Comparison of ENCODE assay signal across 30 cellular contexts in genomic region chr20:59439243-59439642, GRCh38.
A peak's percentile ranks its signal among the peaks of the same experiment; 100 is the strongest.
DNase-seq lines count a peak whose midpoint lies in the region; ATAC-seq, FAIRE-seq and TF ChIP-seq lines count a peak whose summit lies in the region.
"Had no signal": no experiment of that assay in that cellular context is flagged by ENCODE, and none has a peak within 500 bp of the region (broad histone marks: within the 10 kb centered on the region; RNA-seq: fewer than 3 reads in every experiment).

No MANE protein-coding gene starts in this region.

- H3K79me2 ChIP-seq in DOHH2 (ENCODE audit: control insufficient read depth, low read length): no peaks in the 10 kb centered on the region

- no peaks in the 10 kb centered on the region for H3K36me3 Mint-ChIP-seq in activated CD8-positive, alpha-beta T cell treated with anti-CD3 and anti-CD28 coated beads, Interleukin-2, amount 10 ng/mL, durations not matched to agents 7 days and 5 days (ENCODE audit: low read depth)
- H3K36me3 Mint-ChIP-seq: activated naive CD8-positive, alpha-beta T cell treated with anti-CD3 and anti-CD28 coated beads for 36 hours had no signal

- H3K9ac ChIP-seq in neuronal stem cell (ENCODE audit: low read depth, low read length, poor library complexity): no peak overlapping the region

- no peak overlapping the region for H3K27ac Mint-ChIP-seq in activated CD8-positive, alpha-beta T cell treated with anti-CD3 and anti-CD28 coated beads, Interleukin-2, amount 10 ng/mL, durations not matched to agents 7 days and 5 days
- H3K27ac Mint-ChIP-seq: activated CD4-positive, alpha-beta T cell treated with anti-CD3 and anti-CD28 coated beads for 36 hours; activated naive CD8-positive, alpha-beta T cell treated with anti-CD3 and anti-CD28 coated beads for 36 hours; effector memory CD8-positive, alpha-beta T cell had no signal

- peak overlapping the region; percentile 45 for H3K18ac ChIP-seq in neuronal stem cell (ENCODE audit: low read length)

- H3K14ac ChIP-seq in neuronal stem cell (ENCODE audit: low read length): no peak overlapping the region

- peak; percentile 37 for TF ChIP-seq CTCF in DOHH2 (IDR thresholded peaks at IDR 0.05; ENCODE audit: low read depth, low read length, poor library complexity, severe bottlenecking)
- TF ChIP-seq CTCF in Panc1 (IDR thresholded peaks at IDR 0.05): peak; percentile 55
- no peak for TF ChIP-seq CTCF in GM13976 (IDR thresholded peaks at IDR 0.05; ENCODE audit: borderline replicate concordance, control extremely low read depth, extremely low read depth, insufficient read depth, missing control alignments)

- no peak overlapping the region for H3K4me2 ChIP-seq in DOHH2 (ENCODE audit: low read length)
- H3K4me2 ChIP-seq in neuronal stem cell (ENCODE audit: insufficient read depth, low read length, poor library complexity, severe bottlenecking): no peak overlapping the region

- no peak overlapping the region for H3K4me3 Mint-ChIP-seq in activated CD8-positive, alpha-beta T cell treated with anti-CD3 and anti-CD28 coated beads, Interleukin-2, amount 10 ng/mL, durations not matched to agents 7 days and 5 days
- H3K4me3 Mint-ChIP-seq: activated CD4-positive, alpha-beta T cell treated with anti-CD3 and anti-CD28 coated beads for 36 hours; activated naive CD8-positive, alpha-beta T cell treated with anti-CD3 and anti-CD28 coated beads for 36 hours; effector memory CD8-positive, alpha-beta T cell; neural crest cell had no signal

- H3K9me2 ChIP-seq in DOHH2 (replicated peaks; ENCODE audit: control insufficient read depth, low read length): no peaks in the 10 kb centered on the region

- H3K4me3 ChIP-seq in DOHH2 (ENCODE audit: low read length): no peak overlapping the region
- H3K4me3 ChIP-seq in Panc1 (ENCODE audit: low read depth in 2 of 2, low read length in 2 of 2): no peak overlapping the region
- H3K4me3 ChIP-seq in neuronal stem cell (ENCODE audit: low read length in 2 of 2): no peak overlapping the region
- H3K4me3 ChIP-seq: coronary artery, esophagus muscularis mucosa, right atrium auricular region, tibial artery had no signal

- BruUV-seq in Panc1 (replicated peaks; lab: Mats Ljungman, UMichigan): no TSS peak

- no peak overlapping the region for H2BK5ac ChIP-seq in neuronal stem cell (ENCODE audit: low read length)

- H4K8ac ChIP-seq in neuronal stem cell (ENCODE audit: low read depth, low read length): no peak overlapping the region

- H3K27ac ChIP-seq in DOHH2 (ENCODE audit: low read depth, low read length) (no peak overlapping the region), Panc1 (ENCODE audit: low read length) (no peak overlapping the region), neuronal stem cell (replicated peaks; ENCODE audit: low read length) (no peak overlapping the region)
- H3K27ac ChIP-seq: coronary artery, esophagus muscularis mucosa, foreskin keratinocyte, HL-60, right atrium auricular region, tibial artery had no signal

- peak; percentile 92 for FAIRE-seq in HTR-8/SVneo (lab: Jason Lieb, UNC)

- H2BK12ac ChIP-seq in neuronal stem cell (ENCODE audit: low read length): no peak overlapping the region

- no peak overlapping the region for H2AK5ac ChIP-seq in neuronal stem cell (ENCODE audit: low read depth, low read length)

- ATAC-seq in Panc1: no peak
- no peak for ATAC-seq in activated CD8-positive, alpha-beta T cell treated with anti-CD3 and anti-CD28 coated beads, Interleukin-2, amount 10 ng/mL, durations not matched to agents 7 days and 5 days
- no peak for ATAC-seq in HG03159 (IDR thresholded peaks at IDR 0.05; ENCODE audit: unreplicated experiment)
- ATAC-seq: activated CD4-positive, alpha-beta T cell treated with anti-CD3 and anti-CD28 coated beads for 36 hours; effector memory CD8-positive, alpha-beta T cell; foreskin keratinocyte; left cardiac atrium had no signal

- H3K4me1 Mint-ChIP-seq in activated CD8-positive, alpha-beta T cell treated with anti-CD3 and anti-CD28 coated beads, Interleukin-2, amount 10 ng/mL, durations not matched to agents 7 days and 5 days (ENCODE audit: low read depth): peaks cover 7% of the 10 kb centered on the region
- H3K4me1 Mint-ChIP-seq: neural crest cell had no signal

- in situ Hi-C loops in Panc1 (cut with HindIII; ENCODE audit: low pct_unique_long_range_greater_than_20kb, low sequenced_read_pairs): no loop called here
- in situ Hi-C loops in GM13976 (cut with MboI; ENCODE audit: low sequenced_read_pairs, unreplicated experiment): no loop called here

- WGBS in neuronal stem cell (ENCODE audit: extremely low coverage in 2 of 2, insufficient read length in 2 of 2, insufficient replicate concordance in 1 of 2), 2 donors: no CpG with 5 or more reads among the region's 7 CpGs

- H3F3A ChIP-seq in DOHH2 (ENCODE audit: control insufficient read depth, insufficient read depth): no peaks in the 10 kb centered on the region

- H2BK15ac ChIP-seq in neuronal stem cell (ENCODE audit: low read length): no peak overlapping the region

- H2AFZ ChIP-seq in neuronal stem cell (ENCODE audit: low read length): no peak overlapping the region

- no peaks in the 10 kb centered on the region for H3K9me3 Mint-ChIP-seq in activated CD8-positive, alpha-beta T cell treated with anti-CD3 and anti-CD28 coated beads, Interleukin-2, amount 10 ng/mL, durations not matched to agents 7 days and 5 days (ENCODE audit: insufficient read depth)
- H3K9me3 Mint-ChIP-seq: activated naive CD8-positive, alpha-beta T cell treated with anti-CD3 and anti-CD28 coated beads for 36 hours; effector memory CD8-positive, alpha-beta T cell; neural crest cell had no signal

- no peak overlapping the region for H3K4ac ChIP-seq in neuronal stem cell (ENCODE audit: low read length)

- intact Hi-C loops in Panc1 (cut with micrococcal nuclease; ENCODE audit: unreplicated experiment): no loop called here

- no peak for DNase-seq in HTR-8/SVneo (ENCODE audit: insufficient read length, low spot score)
- DNase-seq in Panc1 (ENCODE audit: low read depth, low spot score): no peak
- DNase-seq in neuronal stem cell (ENCODE audit: low spot score): no peak
- DNase-seq in activated CD8-positive, alpha-beta T cell treated with anti-CD3 and anti-CD28 coated beads, Interleukin-2, amount 10 ng/mL, durations not matched to agents 7 days and 5 days: no peak
- DNase-seq in GM13976 (ENCODE audit: low spot score): no peak
- DNase-seq: activated CD4-positive, alpha-beta T cell treated with anti-CD3 and anti-CD28 coated beads for 36 hours; activated CD8-positive, alpha-beta memory T cell treated with anti-CD3 and anti-CD28 coated beads for 24 hours; activated effector memory CD4-positive, alpha-beta T cell treated with anti-CD3 and anti-CD28 coated beads, Interleukin-2, amount 50 U/mL, for 16 hours; activated naive CD8-positive, alpha-beta T cell treated with anti-CD3 and anti-CD28 coated beads for 36 hours; activated T-cell treated with anti-CD3 and anti-CD28 coated beads, Interleukin-2, amount 50 U/mL, for 1 hour; aorta; effector memory CD8-positive, alpha-beta T cell; EL; foreskin keratinocyte; IMR-90; left cardiac atrium; mammary epithelial cell; NCI-H1417 treated with DMSO at 0.1 percent for 48 hours; NCI-H2081; NCI-H345; NCI-H774; OCI-M1 had no signal

- no peak overlapping the region for H4K91ac ChIP-seq in neuronal stem cell (ENCODE audit: low read depth, low read length, poor library complexity)

- H3K36me3 ChIP-seq in DOHH2 (ENCODE audit: control insufficient read depth, low read length) (no peaks in the 10 kb centered on the region), Panc1 (ENCODE audit: control insufficient read depth, insufficient read depth, low read length) (no peaks in the 10 kb centered on the region), neuronal stem cell (replicated peaks in 1 of 2; ENCODE audit: control insufficient read depth in 2 of 2, insufficient read depth in 2 of 2, low read length in 2 of 2) (no peaks in the 10 kb centered on the region)
- H3K36me3 ChIP-seq: esophagus muscularis mucosa, right atrium auricular region, tibial artery had no signal

- no peak overlapping the region for H3K23ac ChIP-seq in neuronal stem cell (ENCODE audit: low read depth, low read length, poor library complexity)

- H3K27me3 Mint-ChIP-seq in activated CD8-positive, alpha-beta T cell treated with anti-CD3 and anti-CD28 coated beads, Interleukin-2, amount 10 ng/mL, durations not matched to agents 7 days and 5 days (ENCODE audit: low read depth): peaks cover 29% of the 10 kb centered on the region

- POLR2A ChIA-PET in Panc1 (lab: Charles Lee): interaction anchor here (0.6 kb wide), 1 partner anchor 1343 kb away, joined by 7 read pairs; no protein-coding TSS in a partner anchor
- POLR2A ChIA-PET in activated CD8-positive, alpha-beta T cell treated with anti-CD3 and anti-CD28 coated beads, Interleukin-2, amount 10 ng/mL, durations not matched to agents 7 days and 5 days (lab: Charles Lee): no interaction called here

- CTCF ChIA-PET in Panc1 (lab: Charles Lee): interaction anchor here (0.7 kb wide), 1 partner anchor 200 kb away, joined by 3 read pairs; no protein-coding TSS in a partner anchor
- CTCF ChIA-PET in activated CD8-positive, alpha-beta T cell treated with anti-CD3 and anti-CD28 coated beads, Interleukin-2, amount 10 ng/mL, durations not matched to agents 7 days and 5 days (lab: Charles Lee): interaction anchor here (1.5 kb wide), 1 partner anchor 17 kb away, joined by 4 read pairs; no protein-coding TSS in a partner anchor

- no peaks in the 10 kb centered on the region for H4K20me1 ChIP-seq in DOHH2 (ENCODE audit: control insufficient read depth, insufficient read depth, low read depth, low read length)

- H3K79me1 ChIP-seq in neuronal stem cell (ENCODE audit: low read depth, low read length): no peaks in the 10 kb centered on the region

- no peaks in the 10 kb centered on the region for H3K9me3 ChIP-seq in DOHH2 (ENCODE audit: control insufficient read depth, insufficient read depth, low read length)
- H3K9me3 ChIP-seq in Panc1 (ENCODE audit: control insufficient read depth, insufficient read depth, low read depth, low read length): no peaks in the 10 kb centered on the region
- no peaks in the 10 kb centered on the region for H3K9me3 ChIP-seq in neuronal stem cell (replicated peaks in 1 of 2; ENCODE audit: control insufficient read depth in 2 of 2, insufficient read depth in 1 of 2, low read depth in 1 of 2, low read length in 2 of 2)
- H3K9me3 ChIP-seq: esophagus muscularis mucosa, right atrium auricular region, tibial artery had no signal

- no peak overlapping the region for H2BK120ac ChIP-seq in neuronal stem cell (ENCODE audit: low read depth, low read length)

- no peaks in the 10 kb centered on the region for H3K4me1 ChIP-seq in DOHH2 (ENCODE audit: control insufficient read depth, low read length)
- no peaks in the 10 kb centered on the region for H3K4me1 ChIP-seq in Panc1 (ENCODE audit: control insufficient read depth, insufficient read depth, low read length)
- peaks cover 0 to 8% of the 10 kb centered on the region in 2 donors for H3K4me1 ChIP-seq in neuronal stem cell (ENCODE audit: control insufficient read depth in 2 of 2, insufficient read depth in 1 of 2, low read depth in 1 of 2, low read length in 2 of 2)
- H3K4me1 ChIP-seq: esophagus muscularis mucosa, foreskin keratinocyte, right atrium auricular region, tibial artery had no signal

- H3K27me3 ChIP-seq in DOHH2 (ENCODE audit: control insufficient read depth, low read length) (peaks cover 16% of the 10 kb centered on the region; the same call in 1 of the 2 replicates), Panc1 (ENCODE audit: control insufficient read depth, insufficient read depth, low read length) (peaks cover 5% of the 10 kb centered on the region; the same call in 1 of the 2 replicates), neuronal stem cell (ENCODE audit: control insufficient read depth in 3 of 3, insufficient read depth in 3 of 3, low read depth in 1 of 3, low read length in 3 of 3) (peaks cover 0 to 3% (median 0%) of the 10 kb centered on the region in 3 experiments)
- H3K27me3 ChIP-seq: right atrium auricular region had no signal
